21 cellular contexts compared by ENCODE assay signal in genomic region chr6:7920425-7920824, GRCh38. TPM values are rescaled to one million over a fixed set of nuclear protein-coding genes. Genes with fewer than 3 reads are reported as not detected.
A peak's percentile ranks its signal among the peaks of the same experiment; 100 is the strongest.
DNase-seq lines count a peak whose midpoint lies in the region; ATAC-seq and TF ChIP-seq lines count a peak whose summit lies in the region.
"Had no signal": no experiment of that assay in that cellular context is flagged by ENCODE, and none has a peak within 500 bp of the region (broad histone marks: within the 10 kb centered on the region; RNA-seq: fewer than 3 reads in every experiment).

No MANE protein-coding gene starts in this region.

- no peak overlapping the region for H4K12ac ChIP-seq in trophoblast cell (ENCODE audit: low read depth, low read length)

- H4K20me1 ChIP-seq in Karpas-422 (ENCODE audit: insufficient read depth, low read depth, low read length) = no peaks in the 10 kb centered on the region

- no peak for TF ChIP-seq CTCF in foreskin keratinocyte (conservative IDR thresholded peaks at IDR 0.05)
- TF ChIP-seq CTCF in esophagus muscularis mucosa (IDR thresholded peaks at IDR 0.05) = no peak

- H3K9me2 ChIP-seq in Karpas-422 (replicated peaks; ENCODE audit: insufficient read depth, low read length) = no peaks in the 10 kb centered on the region

- H3K79me1 ChIP-seq in trophoblast cell (ENCODE audit: low read length) = no peaks in the 10 kb centered on the region

- no peak for DNase-seq in activated T-cell treated with anti-CD3 and anti-CD28 coated beads, Interleukin-2, amount 50 U/mL, for 4 hours
- DNase-seq in activated T-cell treated with anti-CD3 and anti-CD28 coated beads, Interleukin-2, amount 50 U/mL, for 1 hour = no peak
- peak; percentile 24 for DNase-seq in Karpas-422
- peak; percentile 82 for DNase-seq in RPMI8226
- DNase-seq in foreskin keratinocyte = peak; percentile 36 to 52
- DNase-seq in trophoblast cell = no peak
- DNase-seq in esophagus muscularis mucosa (ENCODE audit: extremely low spot score) = no peak
- DNase-seq: CD8-positive, alpha-beta T cell; cortex of kidney; hippocampal formation; NCI-H510A; right cardiac atrium; T-helper 17 cell; tibial artery had no signal

- H2AK5ac ChIP-seq in trophoblast cell (ENCODE audit: low read length) = no peak overlapping the region

- H3K27ac ChIP-seq in Karpas-422 (ENCODE audit: low read length) (no peak overlapping the region), foreskin keratinocyte (peak overlapping the region; percentile 38), trophoblast cell (ENCODE audit: low read depth, low read length) (no peak overlapping the region), esophagus muscularis mucosa (replicated peaks in 1 of 4) (no peak overlapping the region)
- H3K27ac ChIP-seq: ascending aorta, neural progenitor cell, tibial artery had no signal

- no peak overlapping the region for H2BK120ac ChIP-seq in trophoblast cell (ENCODE audit: insufficient read depth, low read length, poor library complexity)

- H3K36me3 ChIP-seq in Karpas-422 (ENCODE audit: insufficient read depth, low read length) = no peaks in the 10 kb centered on the region
- H3K36me3 ChIP-seq in trophoblast cell (ENCODE audit: control insufficient read depth in 1 of 2, insufficient read depth in 2 of 2, low read length in 2 of 2) = no peaks in the 10 kb centered on the region
- no peaks in the 10 kb centered on the region for H3K36me3 ChIP-seq in esophagus muscularis mucosa
- H3K36me3 ChIP-seq: ascending aorta, neural progenitor cell, tibial artery had no signal

- no peak for TF ChIP-seq POLR2A in esophagus muscularis mucosa (IDR thresholded peaks at IDR 0.05; ENCODE audit: low read depth)

- no peak overlapping the region for H2BK12ac ChIP-seq in trophoblast cell (ENCODE audit: low read length)

- H3K9ac ChIP-seq in Karpas-422 (ENCODE audit: low read length) (no peak overlapping the region), trophoblast cell (ENCODE audit: low read length) (no peak overlapping the region)
- H3K9ac ChIP-seq: neural progenitor cell had no signal

- no peaks in the 10 kb centered on the region for H3K4me1 Mint-ChIP-seq in activated T-cell treated with anti-CD3 and anti-CD28 coated beads, Interleukin-2, amount 50 U/mL, for 4 hours (ENCODE audit: low read depth)
- H3K4me1 Mint-ChIP-seq: neural progenitor cell, T-helper 17 cell had no signal

- no peaks in the 10 kb centered on the region for H3K79me2 ChIP-seq in Karpas-422 (ENCODE audit: low read length)
- no peaks in the 10 kb centered on the region for H3K79me2 ChIP-seq in trophoblast cell (ENCODE audit: control insufficient read depth, insufficient read depth, low read length, poor library complexity)

- no peak overlapping the region for H3K4me3 Mint-ChIP-seq in activated T-cell treated with anti-CD3 and anti-CD28 coated beads, Interleukin-2, amount 50 U/mL, for 4 hours
- H3K4me3 Mint-ChIP-seq: activated naive CD8-positive, alpha-beta T cell; B cell; CD8-positive, alpha-beta T cell; memory B cell; neural progenitor cell; stimulated activated naive CD8-positive, alpha-beta T cell treated with anti-CD3 and anti-CD28 coated beads, Interleukin-15, Interleukin-2, amounts not matched to agents 100 ng/mL and 50 ng/mL, for 24 hours; T-helper 17 cell had no signal

- no peak overlapping the region for H3K23ac ChIP-seq in trophoblast cell (ENCODE audit: low read length)

- no peak overlapping the region for H3K18ac ChIP-seq in trophoblast cell (ENCODE audit: low read length)

- no peak overlapping the region for H4K8ac ChIP-seq in trophoblast cell (ENCODE audit: low read depth, low read length)

- H3K14ac ChIP-seq in trophoblast cell (ENCODE audit: low read length) = no peak overlapping the region

- H3K27me3 Mint-ChIP-seq in activated T-cell treated with anti-CD3 and anti-CD28 coated beads, Interleukin-2, amount 50 U/mL, for 4 hours (ENCODE audit: low read depth) = peaks cover 16% of the 10 kb centered on the region
- H3K27me3 Mint-ChIP-seq: activated naive CD8-positive, alpha-beta T cell; B cell; memory B cell; T-helper 17 cell had no signal

- no peaks in the 10 kb centered on the region for H3K36me3 Mint-ChIP-seq in activated T-cell treated with anti-CD3 and anti-CD28 coated beads, Interleukin-2, amount 50 U/mL, for 4 hours (ENCODE audit: insufficient read depth)
- H3K36me3 Mint-ChIP-seq: CD8-positive, alpha-beta T cell; neural progenitor cell had no signal

- H3K4me2 ChIP-seq in Karpas-422 (ENCODE audit: low read depth, low read length, poor library complexity, severe bottlenecking) = no peak overlapping the region
- no peak overlapping the region for H3K4me2 ChIP-seq in trophoblast cell (ENCODE audit: low read length)
- H3K4me2 ChIP-seq: neural progenitor cell had no signal

- WGBS in trophoblast cell (ENCODE audit: extremely low coverage, insufficient coverage, insufficient read length) = no CpG with 5 or more reads among the region's 2 CpGs
- WGBS in esophagus muscularis mucosa = 62% methylated on average over 2 of the region's 2 CpGs

- H3K4me3 ChIP-seq in Karpas-422 (ENCODE audit: low read length) (no peak overlapping the region), trophoblast cell (ENCODE audit: low read depth, low read length) (no peak overlapping the region), esophagus muscularis mucosa (no peak overlapping the region)
- H3K4me3 ChIP-seq: ascending aorta, neural progenitor cell, tibial artery had no signal

- intact Hi-C loops in esophagus muscularis mucosa (cut with DNase I) = no loop called here

- peak; percentile 72 to 73 for ATAC-seq in activated T-cell treated with anti-CD3 and anti-CD28 coated beads, Interleukin-2, amount 50 U/mL, for 4 hours
- ATAC-seq in foreskin keratinocyte = peak; percentile 88
- ATAC-seq: CD8-positive, alpha-beta T cell; HepG2; right cardiac atrium had no signal

- no peak overlapping the region for H2BK5ac ChIP-seq in trophoblast cell (ENCODE audit: low read depth, low read length, poor library complexity)

- no peaks in the 10 kb centered on the region for H3K4me1 ChIP-seq in Karpas-422 (ENCODE audit: low read length)
- peaks cover 8% of the 10 kb centered on the region for H3K4me1 ChIP-seq in foreskin keratinocyte
- H3K4me1 ChIP-seq in trophoblast cell (ENCODE audit: control insufficient read depth in 1 of 2, insufficient read depth in 2 of 2, low read length in 2 of 2) = peaks cover 2 to 5% of the 10 kb centered on the region in 2 experiments
- peaks cover 0 to 3% (median 0%) of the 10 kb centered on the region in 4 donors for H3K4me1 ChIP-seq in esophagus muscularis mucosa
- H3K4me1 ChIP-seq: ascending aorta, tibial artery had no signal

- no peak for TF ChIP-seq EP300 in esophagus muscularis mucosa (IDR thresholded peaks at IDR 0.05)

- H2AFZ ChIP-seq in Karpas-422 (ENCODE audit: low read length) (no peak overlapping the region), trophoblast cell (ENCODE audit: insufficient read depth, low read length, poor library complexity) (no peak overlapping the region)
- H2AFZ ChIP-seq: neural progenitor cell had no signal

- no peaks in the 10 kb centered on the region for H3K9me3 ChIP-seq in Karpas-422 (ENCODE audit: low read length)
- H3K9me3 ChIP-seq in trophoblast cell (ENCODE audit: insufficient read depth, low read depth, low read length) = no peaks in the 10 kb centered on the region
- H3K9me3 ChIP-seq in esophagus muscularis mucosa = peaks cover 0 to 5% (median under 1%) of the 10 kb centered on the region in 4 donors

- H4K91ac ChIP-seq in trophoblast cell (ENCODE audit: low read depth, low read length) = no peak overlapping the region

- H3K9me3 Mint-ChIP-seq in activated T-cell treated with anti-CD3 and anti-CD28 coated beads, Interleukin-2, amount 50 U/mL, for 4 hours = peaks cover 13% of the 10 kb centered on the region

- H3K27me3 ChIP-seq in Karpas-422 (ENCODE audit: low read length) (no peaks in the 10 kb centered on the region), foreskin keratinocyte (peaks cover 43% of the 10 kb centered on the region), trophoblast cell (ENCODE audit: insufficient read depth, low read length) (no peaks in the 10 kb centered on the region), esophagus muscularis mucosa (peaks cover 0 to 5% (median 0%) of the 10 kb centered on the region in 4 donors)
- H3K27me3 ChIP-seq: ascending aorta, neural progenitor cell had no signal

- H3K4ac ChIP-seq in trophoblast cell (ENCODE audit: low read depth, low read length) = no peak overlapping the region

RNA-seq across cellular contexts. Expression of gene TXNDC5, which starts 9.8 kb away (rescaled TPM):
- total RNA-seq in activated T-cell treated with anti-CD3 and anti-CD28 coated beads, Interleukin-2, amount 50 U/mL, for 4 hours = 100 to 1,000 TPM; 121 to 131 (median 122) TPM
- 66.6 and 80.4 TPM in 2 replicates for total RNA-seq in Karpas-422 (2014; rRNA removed; shearing (Covaris generic); ENCODE audit: low replicate concordance)
- total RNA-seq in foreskin keratinocyte = 157 and 159 TPM in 2 replicates
- 94.9 and 110 TPM in 2 replicates for polyA plus RNA-seq in foreskin keratinocyte
- 163 and 167 TPM in 2 replicates for polyA plus RNA-seq in trophoblast cell (2013)
- 100 to 1,000 TPM in 2 of 4 donors, 10 to 100 TPM in 2; 61.5 to 116 (median 99.0) TPM for total RNA-seq in esophagus muscularis mucosa

Comparison
In these comparisons a context has a peak if more than half of its experiments do, and no peak if none do; other contexts are left out.
1. DNase-seq: peak in Karpas-422 (single experiment), RPMI8226 (single experiment) and foreskin keratinocyte (2 of 2); none in activated T-cell treated with anti-CD3 and anti-CD28 coated beads, Interleukin-2, amount 50 U/mL, for 4 hours (single experiment), activated T-cell treated with anti-CD3 and anti-CD28 coated beads, Interleukin-2, amount 50 U/mL, for 1 hour (single experiment), trophoblast cell (0 of 2) and esophagus muscularis mucosa (single experiment).